Comparison of ENCODE assay signal across 8 cellular contexts in genomic region chr12:69475237-69475984, GRCh38. TPM values are rescaled to one million over a fixed set of nuclear protein-coding genes. Genes with fewer than 3 reads are reported as not detected.
DNase-seq lines count a peak whose midpoint lies in the region; TF ChIP-seq lines count a peak whose summit lies in the region.

No MANE protein-coding gene starts in this region.

- no peaks in the 10 kb centered on the region for H3K36me3 Mint-ChIP-seq in osteocyte (ENCODE audit: unreplicated experiment)
- peaks cover 15% of the 10 kb centered on the region for H3K36me3 Mint-ChIP-seq in activated CD4-positive, alpha-beta memory T cell treated with anti-CD3 and anti-CD28 coated beads, Interleukin-2, amount 10 ng/mL, durations not matched to agents 7 days and 5 days (ENCODE audit: low read depth)

- H3K4me3 Mint-ChIP-seq in osteocyte (ENCODE audit: unreplicated experiment) = peak overlapping the region; percentile 12
- no peak overlapping the region for H3K4me3 Mint-ChIP-seq in activated CD4-positive, alpha-beta memory T cell treated with anti-CD3 and anti-CD28 coated beads, Interleukin-2, amount 10 ng/mL, durations not matched to agents 7 days and 5 days

- H3K9me3 Mint-ChIP-seq in osteocyte (ENCODE audit: unreplicated experiment) = no peaks in the 10 kb centered on the region
- no peaks in the 10 kb centered on the region for H3K9me3 Mint-ChIP-seq in activated CD4-positive, alpha-beta memory T cell treated with anti-CD3 and anti-CD28 coated beads, Interleukin-2, amount 10 ng/mL, durations not matched to agents 7 days and 5 days

- H3K4me1 Mint-ChIP-seq in osteocyte (ENCODE audit: unreplicated experiment) = peaks cover 64% of the 10 kb centered on the region
- H3K4me1 Mint-ChIP-seq in activated CD4-positive, alpha-beta memory T cell treated with anti-CD3 and anti-CD28 coated beads, Interleukin-2, amount 10 ng/mL, durations not matched to agents 7 days and 5 days = peaks cover 32% of the 10 kb centered on the region

- CTCF ChIA-PET in activated CD4-positive, alpha-beta memory T cell treated with anti-CD3 and anti-CD28 coated beads, Interleukin-2, amount 10 ng/mL, durations not matched to agents 7 days and 5 days (lab: Charles Lee) = interaction anchor here (1.1 kb wide), 1 partner anchor 19 kb away, joined by 3 read pairs; no protein-coding TSS in a partner anchor

- TF ChIP-seq CTCF in osteocyte (IDR thresholded peaks at IDR 0.05) = no peak

- POLR2A ChIA-PET in activated CD4-positive, alpha-beta memory T cell treated with anti-CD3 and anti-CD28 coated beads, Interleukin-2, amount 10 ng/mL, durations not matched to agents 7 days and 5 days (lab: Charles Lee) = interaction anchor here (1.2 kb wide), 1 partner anchor 115 kb away, joined by 4 read pairs; no protein-coding TSS in a partner anchor

- no peaks in the 10 kb centered on the region for H3K27me3 Mint-ChIP-seq in osteocyte (ENCODE audit: unreplicated experiment)
- no peaks in the 10 kb centered on the region for H3K27me3 Mint-ChIP-seq in activated CD4-positive, alpha-beta memory T cell treated with anti-CD3 and anti-CD28 coated beads, Interleukin-2, amount 10 ng/mL, durations not matched to agents 7 days and 5 days

- DNase-seq in AG08396 (ENCODE audit: low spot score) (peak; percentile 26), NCI-H82 treated with DMSO at 0.1 percent for 48 hours (lab: John Stamatoyannopoulos, UW; ENCODE audit: unreplicated experiment) (peak; percentile 84), fibroblast of the conjunctiva (ENCODE audit: low read depth) (peak; percentile 36), osteocyte (ENCODE audit: extremely low spot score, unreplicated experiment) (no peak), DMS79 (lab: John Stamatoyannopoulos, UW) (no peak), NCI-H146 (lab: John Stamatoyannopoulos, UW) (no peak)
- no peak for DNase-seq in activated naive CD4-positive, alpha-beta T cell treated with Interleukin-2 at 50 U/mL for 16 hours
- DNase-seq in activated CD4-positive, alpha-beta memory T cell treated with anti-CD3 and anti-CD28 coated beads, Interleukin-2, amount 10 ng/mL, durations not matched to agents 7 days and 5 days = no peak

- H3K27ac Mint-ChIP-seq in osteocyte (ENCODE audit: unreplicated experiment) = peak overlapping the region; percentile 91
- no peak overlapping the region for H3K27ac Mint-ChIP-seq in activated CD4-positive, alpha-beta memory T cell treated with anti-CD3 and anti-CD28 coated beads, Interleukin-2, amount 10 ng/mL, durations not matched to agents 7 days and 5 days

RNA-seq across cellular contexts. Expression of gene FRS2, which starts 5.2 kb away (rescaled TPM):
- 45.5 and 48.0 TPM in 2 replicates for total RNA-seq in osteocyte
- total RNA-seq in activated CD4-positive, alpha-beta memory T cell treated with anti-CD3 and anti-CD28 coated beads, Interleukin-2, amount 10 ng/mL, durations not matched to agents 7 days and 5 days = 10 to 100 TPM; 12.8 to 15.1 TPM

Comparison
In these comparisons a context has a peak if more than half of its experiments do, and no peak if none do; other contexts are left out.
1. DNase-seq: peak in AG08396 (single experiment), NCI-H82 treated with DMSO at 0.1 percent for 48 hours (single experiment) and fibroblast of the conjunctiva (single experiment); none in osteocyte (single experiment), activated naive CD4-positive, alpha-beta T cell treated with Interleukin-2 at 50 U/mL for 16 hours (single experiment), DMS79 (single experiment), activated CD4-positive, alpha-beta memory T cell treated with anti-CD3 and anti-CD28 coated beads, Interleukin-2, amount 10 ng/mL, durations not matched to agents 7 days and 5 days (single experiment) and NCI-H146 (single experiment).